In the genomic region with DNA sequence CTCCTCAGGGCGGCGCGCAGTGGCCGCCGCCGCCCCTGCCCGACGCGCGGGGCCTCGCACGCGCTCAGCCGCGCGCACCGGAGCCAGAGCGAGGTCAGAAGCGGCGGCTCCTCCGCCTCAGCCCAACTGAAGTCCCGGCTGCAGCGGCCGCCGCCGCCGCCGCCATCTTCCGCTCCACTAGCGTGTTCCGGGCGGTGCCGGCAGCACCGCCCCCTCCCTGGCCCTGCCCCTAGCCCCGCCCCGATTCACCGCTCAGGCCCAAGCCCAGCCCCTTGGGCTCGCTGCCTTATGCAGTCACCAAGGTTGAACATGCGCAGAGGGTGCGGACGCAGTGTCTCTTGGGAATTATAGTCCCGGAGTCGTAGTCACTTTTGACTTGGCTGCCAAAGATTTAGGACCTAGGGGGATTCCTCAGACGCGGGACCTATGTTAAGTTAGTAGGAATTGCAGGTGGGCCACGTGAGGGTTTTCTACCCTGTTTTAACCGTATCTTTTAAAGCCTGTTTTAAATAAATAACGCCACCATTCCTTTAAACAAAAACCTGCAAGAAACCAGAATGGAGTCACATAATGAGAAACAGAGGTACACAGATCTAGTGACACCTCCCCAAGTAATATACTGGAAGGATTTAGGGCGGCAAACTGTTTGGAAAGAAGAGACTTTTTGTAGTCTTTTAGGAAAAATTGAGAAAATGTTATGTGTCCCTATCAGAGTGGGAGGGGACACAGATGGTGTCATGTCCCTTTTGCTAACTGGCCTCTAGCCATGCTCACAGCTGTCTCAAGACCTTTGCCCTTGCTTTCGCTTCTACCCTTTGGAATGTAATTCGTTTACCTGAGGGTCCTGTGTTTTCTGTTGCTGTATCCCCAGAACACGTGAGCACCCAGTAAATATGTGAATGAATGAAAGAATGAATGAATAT, we compare ENCODE assay signal across 8 cellular contexts.
DNase-seq lines count a peak whose midpoint lies in the region; ATAC-seq and TF ChIP-seq lines count a peak whose summit lies in the region.

Gene PPTC7, minus strand, starts transcription at position 182 of the 923 bp plus-strand sequence. CDS start 287 bp downstream, outside the sequence.

- H3K27me3 Mint-ChIP-seq in central memory CD8-positive, alpha-beta T cell, result no peaks in the 10 kb centered on the region

- peak; percentile 94 for DNase-seq in AG09319 (ENCODE audit: extremely low read depth, low read depth)
- DNase-seq in NCI-H446 treated with DMSO at 0.1 percent for 48 hours (lab: John Stamatoyannopoulos, UW), result peak; percentile 89
- DNase-seq in central memory CD8-positive, alpha-beta T cell (ENCODE audit: low spot score in 2 of 2), result peak; percentile 83 to 90
- peak; percentile 95 for DNase-seq in iris pigment epithelial cell (ENCODE audit: low read depth)
- peak; percentile 93 to 98 for DNase-seq in stimulated activated CD4-positive, alpha-beta T cell treated with anti-CD3 and anti-CD28 coated beads, Interleukin-12 subunit alpha, Interleukin-12 subunit beta, amount 100 ng/mL, for 24 hours (ENCODE audit: low read depth in 2 of 2)

- H3K27ac Mint-ChIP-seq in central memory CD8-positive, alpha-beta T cell (ENCODE audit: low read depth), result peak within 1 kb of the TSS; percentile 90

- TF ChIP-seq CTCF in AG09319 (IDR thresholded peaks at IDR 0.05; ENCODE audit: low read depth, low read length), result no peak

- H3K4me3 Mint-ChIP-seq in central memory CD8-positive, alpha-beta T cell, result peak within 1 kb of the TSS; percentile 92

- peak; percentile 78 for ATAC-seq in GM19035 (IDR thresholded peaks at IDR 0.05; ENCODE audit: unreplicated experiment)
- ATAC-seq in HG03354 (IDR thresholded peaks at IDR 0.05; ENCODE audit: poor library complexity, severe bottlenecking, unreplicated experiment), result peak; percentile 82
- ATAC-seq in activated CD4-positive, CD25-positive, alpha-beta regulatory T cell treated with anti-CD3 and anti-CD28 coated beads, Interleukin-2, amount 50 U/mL, for 24 hours, result peak; percentile 77 to 82
- ATAC-seq in central memory CD8-positive, alpha-beta T cell (replicated peaks; ENCODE audit: extremely low read depth, poor library complexity, severe bottlenecking), result peak; percentile 95

- H3K9me3 Mint-ChIP-seq in central memory CD8-positive, alpha-beta T cell, result no peaks in the 10 kb centered on the region

- peaks cover 14% of the 10 kb centered on the region for H3K36me3 Mint-ChIP-seq in central memory CD8-positive, alpha-beta T cell (ENCODE audit: insufficient read depth)

- peaks cover 37% of the 10 kb centered on the region for H3K4me1 Mint-ChIP-seq in central memory CD8-positive, alpha-beta T cell

Comparison
In these comparisons a context has a peak if more than half of its experiments do, and no peak if none do; other contexts are left out.
1. Peak in every context shown above with its lines: DNase-seq and ATAC-seq.